ENCODE assay signal across 8 cellular contexts in genomic region chr15:33700695-33701303, GRCh38.
A peak's percentile ranks its signal among the peaks of the same experiment; 100 is the strongest.
DNase-seq lines count a peak whose midpoint lies in the region; ATAC-seq and TF ChIP-seq lines count a peak whose summit lies in the region.

No MANE protein-coding gene starts in this region.

- H2AK5ac ChIP-seq in neuronal stem cell (ENCODE audit: low read depth, low read length), result no peak overlapping the region

- in situ Hi-C loops in Panc1 (cut with HindIII; ENCODE audit: low pct_unique_long_range_greater_than_20kb, low sequenced_read_pairs), result no loop called here

- WGBS in neuronal stem cell (ENCODE audit: extremely low coverage in 2 of 2, insufficient read length in 2 of 2, insufficient replicate concordance in 1 of 2), 2 donors, result no CpG with 5 or more reads among the region's 19 CpGs
- WGBS in stomach, 5 donors, result 17 to 24% (median 20%) methylated on average over 19 of the region's 19 CpGs

- H3K14ac ChIP-seq in neuronal stem cell (ENCODE audit: low read length), result no peak overlapping the region

- H3K27me3 ChIP-seq in Panc1 (ENCODE audit: control insufficient read depth, insufficient read depth, low read length) (peaks cover 5% of the 10 kb centered on the region; the same call in 1 of the 2 replicates), neuronal stem cell (ENCODE audit: control insufficient read depth in 3 of 3, insufficient read depth in 3 of 3, low read depth in 1 of 3, low read length in 3 of 3) (no peaks in the 10 kb centered on the region), stomach (peaks cover 0 to 4% (median 0%) of the 10 kb centered on the region in 3 donors)

- no peak overlapping the region for H3K27ac ChIP-seq in Panc1 (ENCODE audit: low read length)
- H3K27ac ChIP-seq in neuronal stem cell (replicated peaks; ENCODE audit: low read length), result no peak overlapping the region
- H3K27ac ChIP-seq in stomach, result no peak overlapping the region

- no peak overlapping the region for H3K27ac Mint-ChIP-seq in activated T-cell treated with anti-CD3 and anti-CD28 coated beads, Interleukin-2, amount 50 U/mL, for 72 hours

- H3K9ac ChIP-seq in neuronal stem cell (ENCODE audit: low read depth, low read length, poor library complexity), result no peak overlapping the region

- no peak for DNase-seq in Right ventricle myocardium inferior (ENCODE audit: missing footprints)
- no peak for DNase-seq in cardiac septum (ENCODE audit: low spot score)
- DNase-seq in HK-2 (ENCODE audit: unreplicated experiment), result peak; percentile 66
- peak; percentile 79 for DNase-seq in Panc1 (ENCODE audit: low read depth, low spot score)
- DNase-seq in activated T-cell treated with anti-CD3 and anti-CD28 coated beads, Interleukin-2, amount 50 U/mL, for 72 hours, result peak; percentile 52 to 62
- DNase-seq in fibroblast of pulmonary artery (ENCODE audit: low read depth), result peak; percentile 88
- DNase-seq in neuronal stem cell (ENCODE audit: low spot score), result peak; percentile 80
- DNase-seq in stomach, result peak; percentile 65

- H3K36me3 ChIP-seq in Panc1 (ENCODE audit: control insufficient read depth, insufficient read depth, low read length), result no peaks in the 10 kb centered on the region
- H3K36me3 ChIP-seq in neuronal stem cell (replicated peaks in 1 of 2; ENCODE audit: control insufficient read depth in 2 of 2, insufficient read depth in 2 of 2, low read length in 2 of 2), result no peaks in the 10 kb centered on the region
- H3K36me3 ChIP-seq in stomach, result no peaks in the 10 kb centered on the region

- H3K4me1 Mint-ChIP-seq in activated T-cell treated with anti-CD3 and anti-CD28 coated beads, Interleukin-2, amount 50 U/mL, for 72 hours (ENCODE audit: low read depth), result no peaks in the 10 kb centered on the region

- no peaks in the 10 kb centered on the region for H3K79me1 ChIP-seq in neuronal stem cell (ENCODE audit: low read depth, low read length)

- H2BK12ac ChIP-seq in neuronal stem cell (ENCODE audit: low read length), result no peak overlapping the region

- peak; percentile 91 for TF ChIP-seq CTCF in Panc1 (IDR thresholded peaks at IDR 0.05)
- TF ChIP-seq CTCF in fibroblast of pulmonary artery (IDR thresholded peaks at IDR 0.05; ENCODE audit: low read length, missing control alignments), result peak; percentile 96
- peak in 5 of 7 experiments; percentile 78 to 91 (median 79) for TF ChIP-seq CTCF in stomach (IDR thresholded peaks at IDR 0.05)

- H3K4me1 ChIP-seq in Panc1 (ENCODE audit: control insufficient read depth, insufficient read depth, low read length) (no peaks in the 10 kb centered on the region), neuronal stem cell (ENCODE audit: control insufficient read depth in 2 of 2, insufficient read depth in 1 of 2, low read depth in 1 of 2, low read length in 2 of 2) (peaks cover 0 to 2% of the 10 kb centered on the region in 2 donors), stomach (peaks cover 0 to 10% (median 0%) of the 10 kb centered on the region in 4 donors)

- POLR2A ChIA-PET in Panc1 (lab: Charles Lee), result interaction anchor here (0.8 kb wide), 1 partner anchor 409 kb away, joined by 3 read pairs; no protein-coding TSS in a partner anchor

- no peaks in the 10 kb centered on the region for H3K9me3 ChIP-seq in Panc1 (ENCODE audit: control insufficient read depth, insufficient read depth, low read depth, low read length)
- no peaks in the 10 kb centered on the region for H3K9me3 ChIP-seq in neuronal stem cell (replicated peaks in 1 of 2; ENCODE audit: control insufficient read depth in 2 of 2, insufficient read depth in 1 of 2, low read depth in 1 of 2, low read length in 2 of 2)
- H3K9me3 ChIP-seq in stomach, result no peaks in the 10 kb centered on the region

- no peaks in the 10 kb centered on the region for H3K9me3 Mint-ChIP-seq in activated T-cell treated with anti-CD3 and anti-CD28 coated beads, Interleukin-2, amount 50 U/mL, for 72 hours

- no peak overlapping the region for H3K4me3 ChIP-seq in Panc1 (ENCODE audit: low read depth in 2 of 2, low read length in 2 of 2)
- no peak overlapping the region for H3K4me3 ChIP-seq in fibroblast of pulmonary artery (replicated peaks; ENCODE audit: low read depth, low read length)
- no peak overlapping the region for H3K4me3 ChIP-seq in neuronal stem cell (ENCODE audit: low read length in 2 of 2)
- no peak overlapping the region for H3K4me3 ChIP-seq in stomach

- H3K18ac ChIP-seq in neuronal stem cell (ENCODE audit: low read length), result no peak overlapping the region

- CTCF ChIA-PET in Panc1 (lab: Charles Lee), result interaction anchor here (0.6 to 1.7 kb wide), 14 partner anchors 10 to 466 kb away, joined by 3 to 44 read pairs (median 4); no protein-coding TSS in a partner anchor

- ATAC-seq in Right ventricle myocardium inferior (peak; percentile 74), Panc1 (peak; percentile 96)
- peak; percentile 61 for ATAC-seq in activated T-cell treated with anti-CD3 and anti-CD28 coated beads, Interleukin-2, amount 50 U/mL, for 72 hours (replicated peaks in 1 of 2)

- H3K27me3 Mint-ChIP-seq in activated T-cell treated with anti-CD3 and anti-CD28 coated beads, Interleukin-2, amount 50 U/mL, for 72 hours (ENCODE audit: low read depth), result peaks cover 12% of the 10 kb centered on the region

- intact Hi-C loops in Right ventricle myocardium inferior (cut with DNase I) (loop anchor here (1.0 kb wide), 1 partner anchor 408 kb away; no protein-coding TSS in a partner anchor), cardiac septum (cut with DNase I) (loop anchor here (5.0 to 10.0 kb wide), 3 partner anchors 466 to 678 kb away; no protein-coding TSS in a partner anchor), Panc1 (cut with micrococcal nuclease; ENCODE audit: unreplicated experiment) (loop anchor here (1.0 to 10.0 kb wide), 3 partner anchors 176 to 468 kb away; no protein-coding TSS in a partner anchor), stomach (cut with DNase I; ENCODE audit: low total_unique reads) (loop anchor here (5.0 to 10.0 kb wide), 2 partner anchors 408 to 466 kb away; no protein-coding TSS in a partner anchor)

- no peak overlapping the region for H2BK15ac ChIP-seq in neuronal stem cell (ENCODE audit: low read length)

- H3K4me3 Mint-ChIP-seq in activated T-cell treated with anti-CD3 and anti-CD28 coated beads, Interleukin-2, amount 50 U/mL, for 72 hours, result no peak overlapping the region

- no peaks in the 10 kb centered on the region for H3K36me3 Mint-ChIP-seq in activated T-cell treated with anti-CD3 and anti-CD28 coated beads, Interleukin-2, amount 50 U/mL, for 72 hours (ENCODE audit: insufficient read depth in 2 of 2)

- peak overlapping the region; percentile 12 for H2AFZ ChIP-seq in neuronal stem cell (ENCODE audit: low read length)

- no TSS peak for BruUV-seq in Panc1 (replicated peaks; lab: Mats Ljungman, UMichigan)

- no peak overlapping the region for H3K4ac ChIP-seq in neuronal stem cell (ENCODE audit: low read length)

- no peak for TF ChIP-seq EP300 in stomach (IDR thresholded peaks at IDR 0.05)

- no peak overlapping the region for H4K91ac ChIP-seq in neuronal stem cell (ENCODE audit: low read depth, low read length, poor library complexity)

- H3K23ac ChIP-seq in neuronal stem cell (ENCODE audit: low read depth, low read length, poor library complexity), result no peak overlapping the region

- H3K4me2 ChIP-seq in neuronal stem cell (ENCODE audit: insufficient read depth, low read length, poor library complexity, severe bottlenecking), result no peak overlapping the region

- H2BK120ac ChIP-seq in neuronal stem cell (ENCODE audit: low read depth, low read length), result no peak overlapping the region

- H4K8ac ChIP-seq in neuronal stem cell (ENCODE audit: low read depth, low read length), result no peak overlapping the region

- no peak for TF ChIP-seq POLR2A in stomach (IDR thresholded peaks at IDR 0.05)

- no peak overlapping the region for H2BK5ac ChIP-seq in neuronal stem cell (ENCODE audit: low read length)

Comparison
In these comparisons a context has a peak if more than half of its experiments do, and no peak if none do; other contexts are left out.
1. DNase-seq: peak in HK-2 (single experiment), Panc1 (single experiment), activated T-cell treated with anti-CD3 and anti-CD28 coated beads, Interleukin-2, amount 50 U/mL, for 72 hours (2 of 2), fibroblast of pulmonary artery (single experiment), neuronal stem cell (single experiment) and stomach (single experiment); none in Right ventricle myocardium inferior (single experiment) and cardiac septum (single experiment).
2. Peak in every context shown above with its lines, with median percentiles within 50 percentile points of each other: ATAC-seq and CTCF ChIP-seq.